Comparison of ENCODE assay signal across 7 cellular contexts in the genomic region with DNA sequence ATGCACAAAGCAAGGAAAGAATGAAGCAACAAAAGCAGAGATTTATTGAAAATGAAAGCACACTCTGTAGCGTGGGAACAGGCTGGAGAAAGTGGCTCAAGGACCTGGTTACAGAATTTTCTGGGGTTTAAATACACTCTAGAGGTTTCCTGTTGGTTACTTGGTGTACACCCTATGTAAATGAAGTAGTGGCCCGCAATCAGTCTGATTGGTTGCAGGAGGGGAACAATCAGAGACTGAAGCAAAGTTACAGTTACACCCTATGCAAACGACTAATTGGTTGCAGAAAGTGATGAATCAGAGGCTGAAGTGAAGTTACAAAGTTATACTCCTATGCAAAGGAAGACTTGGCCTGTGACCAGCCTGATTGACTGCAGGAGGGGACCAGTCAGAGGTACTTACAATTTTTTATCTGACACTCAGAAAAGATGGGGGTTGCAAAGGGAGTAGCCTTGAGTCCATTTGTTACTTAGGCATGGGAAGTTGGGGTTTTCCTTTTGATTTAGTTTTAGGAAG. TPM values are rescaled to one million over a fixed set of nuclear protein-coding genes. Genes with fewer than 3 reads are reported as not detected.
DNase-seq lines count a peak whose midpoint lies in the region; ATAC-seq and TF ChIP-seq lines count a peak whose summit lies in the region.

No MANE protein-coding gene starts in this region.

- TF ChIP-seq CTCF in mammary epithelial cell (conservative IDR thresholded peaks at IDR 0.05 in 1 of 2, IDR thresholded peaks at IDR 0.05 in 1 of 2; ENCODE audit: extremely low read depth in 1 of 2, insufficient read depth in 1 of 2, low read depth in 1 of 2, low read length in 2 of 2) (no peak), psoas muscle (IDR thresholded peaks at IDR 0.05) (no peak), RWPE1 (conservative IDR thresholded peaks at IDR 0.05; ENCODE audit: low read depth) (no peak)

- no TSS peak for BruUV-seq in mammary epithelial cell (replicated peaks; lab: Mats Ljungman, UMichigan)

- no peaks in the 10 kb centered on the region for H3K27me3 ChIP-seq in mammary epithelial cell (ENCODE audit: insufficient read depth, low read length)
- no peaks in the 10 kb centered on the region for H3K27me3 ChIP-seq in psoas muscle (ENCODE audit: insufficient read depth in 3 of 3, low read length in 2 of 3)

- H3K4me3 ChIP-seq in mammary epithelial cell (replicated peaks in 1 of 3; ENCODE audit: insufficient read depth in 1 of 3, low read depth in 2 of 3, low read length in 3 of 3) (peak overlapping the region in 1 of 3 experiments; percentile 6), psoas muscle (no peak overlapping the region)

- H3K79me2 ChIP-seq in mammary epithelial cell (ENCODE audit: insufficient read depth, low read length), result peaks cover 16% of the 10 kb centered on the region

- H3K4me1 ChIP-seq in mammary epithelial cell (ENCODE audit: insufficient read depth, low read length) (peaks cover 19% of the 10 kb centered on the region), psoas muscle (peaks cover 21% of the 10 kb centered on the region)

- H2AFZ ChIP-seq in mammary epithelial cell (ENCODE audit: low read depth, low read length), result peak overlapping the region; percentile 69

- no peaks in the 10 kb centered on the region for H3K9me3 Mint-ChIP-seq in T-cell

- H3K36me3 Mint-ChIP-seq in T-cell, result no peaks in the 10 kb centered on the region

- intact Hi-C loops in mammary epithelial cell (cut with micrococcal nuclease) (no loop called here), psoas muscle (cut with DNase I) (no loop called here)

- H3K4me1 Mint-ChIP-seq in T-cell, result peaks cover 60 to 69% (median 65%) of the 10 kb centered on the region in 3 donors

- POLR2A ChIA-PET in T-cell (lab: Charles Lee) (no interaction called here), RWPE1 (lab: Yijun Ruan, JAX; ENCODE audit: low non-redundant PET) (no interaction called here)

- in situ Hi-C loops in mammary epithelial cell (cut with MboI; ENCODE audit: low sequenced_read_pairs in 2 of 2), result no loop called here

- peak; percentile 64 for ATAC-seq in GM19043 (IDR thresholded peaks at IDR 0.05; ENCODE audit: low read depth, unreplicated experiment)
- ATAC-seq in HG03066 (IDR thresholded peaks at IDR 0.05; ENCODE audit: low read depth, unreplicated experiment), result peak; percentile 69
- peak; percentile 62 to 71 (median 66) for ATAC-seq in T-cell (replicated peaks in 1 of 4)
- ATAC-seq in psoas muscle, result no peak

- DNase-seq in T-cell (peak; percentile 6 to 73 (median 56)), mammary epithelial cell (peak; percentile 54), psoas muscle (no peak), RWPE1 (ENCODE audit: low spot score) (no peak), NCI-H748 (lab: John Stamatoyannopoulos, UW; ENCODE audit: unreplicated experiment) (no peak)

- dilution Hi-C loops in mammary epithelial cell (cut with HindIII; ENCODE audit: low sequenced_read_pairs), result no loop called here

- H3K4me2 ChIP-seq in mammary epithelial cell (ENCODE audit: insufficient read depth, low read depth, low read length), result peak overlapping the region; percentile 48

- no peak overlapping the region for H3K9ac ChIP-seq in mammary epithelial cell (ENCODE audit: insufficient read depth, low read length)

- peak overlapping the region; percentile 28 for H3K27ac ChIP-seq in mammary epithelial cell (ENCODE audit: insufficient read depth, low read depth, low read length)
- H3K27ac ChIP-seq in psoas muscle, result peak overlapping the region; percentile 91
- no peak overlapping the region for H3K27ac ChIP-seq in RWPE1

- H3K4me3 Mint-ChIP-seq in T-cell, result peak overlapping the region; percentile 76 to 77 (median 76)

- H3K27me3 Mint-ChIP-seq in T-cell, result no peaks in the 10 kb centered on the region

- WGBS in mammary epithelial cell (ENCODE audit: low coverage, missing lambda C conversion rate), result 47% methylated on average over 3 of the region's 3 CpGs
- 65 to 73% (median 72%) methylated on average over 3 of the region's 3 CpGs for WGBS in psoas muscle, 3 donors

- peak overlapping the region; percentile 93 to 95 for H3K27ac Mint-ChIP-seq in T-cell

- CTCF ChIA-PET in T-cell (lab: Charles Lee) (no interaction called here), mammary epithelial cell (lab: Charles Lee; ENCODE audit: low non-redundant PET) (no interaction called here), RWPE1 (lab: Yijun Ruan, JAX) (no interaction called here)

- H3K9me3 ChIP-seq in mammary epithelial cell (replicated peaks; ENCODE audit: insufficient read depth, low read length) (no peaks in the 10 kb centered on the region), psoas muscle (no peaks in the 10 kb centered on the region)

- H3K36me3 ChIP-seq in mammary epithelial cell (ENCODE audit: insufficient read depth, low read length) (no peaks in the 10 kb centered on the region), psoas muscle (ENCODE audit: insufficient read depth in 1 of 2, low read depth in 1 of 2) (no peaks in the 10 kb centered on the region)

- H4K20me1 ChIP-seq in mammary epithelial cell (ENCODE audit: insufficient read depth, low read length), result no peaks in the 10 kb centered on the region

RNA-seq across cellular contexts. Expression of gene MTPN, which starts 3.6 kb away (rescaled TPM):
- total RNA-seq in T-cell (10 to 100 TPM; 74.2 to 96.3 (median 84.1) TPM), mammary epithelial cell (100 to 1,000 TPM; 151 to 173 TPM), psoas muscle (10 to 100 TPM; 57.1 to 75.2 (median 60.1) TPM)
- polyA plus RNA-seq in mammary epithelial cell (94.0 TPM), psoas muscle (100 to 1,000 TPM in 1 of 3 donors, 10 to 100 TPM in 2; 41.4 to 107 (median 62.7) TPM)
- 116 TPM for polyA minus RNA-seq in mammary epithelial cell

Comparison
In these comparisons a context has a peak if more than half of its experiments do, and no peak if none do; other contexts are left out.
1. ATAC-seq: peak in GM19043 (single experiment), HG03066 (single experiment) and T-cell (4 of 4); none in psoas muscle (0 of 4).
2. DNase-seq: peak in T-cell (34 of 34) and mammary epithelial cell (single experiment); none in psoas muscle (0 of 2), RWPE1 (single experiment) and NCI-H748 (single experiment).